In the genomic region with DNA sequence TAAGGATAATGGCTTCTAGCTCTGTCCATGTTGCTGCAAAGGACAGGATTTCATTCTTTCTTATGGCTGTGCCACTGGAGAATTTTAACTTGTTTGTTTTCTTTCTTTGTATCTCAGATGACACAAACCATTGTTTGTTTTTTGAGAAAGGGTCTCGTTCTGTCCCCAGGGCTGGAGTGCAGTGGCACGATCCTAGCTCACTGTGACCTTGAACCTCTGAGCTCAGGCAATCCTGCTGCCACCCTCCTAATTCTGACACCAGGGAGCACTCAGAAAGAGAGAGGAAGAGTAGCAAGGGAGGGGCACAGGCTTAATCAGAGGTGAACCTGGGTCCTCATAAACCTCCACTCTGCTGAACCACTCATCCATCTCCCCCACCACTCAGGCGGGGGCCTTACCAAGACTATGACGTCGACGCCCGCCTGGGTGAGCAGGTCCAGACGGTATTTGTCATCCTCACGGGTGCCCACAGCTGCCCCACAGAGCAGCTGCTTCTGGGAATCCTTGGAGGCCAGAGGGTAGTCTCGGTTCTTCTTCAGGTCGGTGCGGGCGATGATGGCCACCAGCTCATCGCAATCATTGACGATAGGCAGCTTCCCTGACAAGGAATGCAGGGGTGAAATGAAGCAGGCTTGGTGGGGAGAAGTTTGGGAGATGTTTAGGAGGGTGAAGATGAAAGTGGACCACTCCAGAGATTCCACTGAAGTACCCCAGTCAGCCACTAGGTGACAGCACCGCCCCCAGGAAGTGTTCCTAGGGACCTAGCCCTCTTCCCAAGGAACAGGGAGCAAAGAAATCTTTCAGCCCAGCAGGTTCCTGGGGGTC, we compare ENCODE assay signal across 9 cellular contexts. TPM values are rescaled to one million over a fixed set of nuclear protein-coding genes. Genes with fewer than 3 reads are reported as not detected.
DNase-seq lines count a peak whose midpoint lies in the region; ATAC-seq, FAIRE-seq and TF ChIP-seq lines count a peak whose summit lies in the region.
"Had no signal": no experiment of that assay in that cellular context is flagged by ENCODE, and none has a peak within 500 bp of the region (broad histone marks: within the 10 kb centered on the region; RNA-seq: fewer than 3 reads in every experiment).

No MANE protein-coding gene starts in this region.

- no peak overlapping the region for H3K4ac ChIP-seq in H1 (replicated peaks; ENCODE audit: insufficient read length, low read depth, low read length)

- H3K79me2 ChIP-seq in H1 (ENCODE audit: control insufficient read depth in 1 of 2, insufficient read depth in 2 of 2, low read length in 2 of 2): no peaks in the 10 kb centered on the region

- FAIRE-seq in H1 (lab: Jason Lieb, UNC) (no peak), urothelium cell line (lab: Jason Lieb, UNC) (no peak)
- FAIRE-seq: A204.1 had no signal

- no peak overlapping the region for H3K4me3 Mint-ChIP-seq in mesothelial cell of epicardium

- H3K27me3 Mint-ChIP-seq in mesothelial cell of epicardium (ENCODE audit: low read depth): no peaks in the 10 kb centered on the region

- no peak overlapping the region for H3K14ac ChIP-seq in H1 (ENCODE audit: insufficient read length)

- H2BK5ac ChIP-seq in H1 (ENCODE audit: low read depth, low read length): no peak overlapping the region

- TF ChIP-seq CTCF in H1 (IDR thresholded peaks at IDR 0.05; ENCODE audit: control extremely low read depth in 1 of 3, insufficient read depth in 1 of 3, low read depth in 1 of 3, low read length in 3 of 3): peak; percentile 89 to 96 (median 92)
- peak; percentile 93 for TF ChIP-seq CTCF in mesothelial cell of epicardium (IDR thresholded peaks at IDR 0.05; ENCODE audit: unreplicated experiment)

- H4K5ac ChIP-seq in H1 (ENCODE audit: insufficient read length, low read depth, low read length): no peak overlapping the region

- no peaks in the 10 kb centered on the region for H3K27me3 ChIP-seq in H1 (replicated peaks in 1 of 4; ENCODE audit: control insufficient read depth in 3 of 4, extremely low read depth in 1 of 4, insufficient read depth in 3 of 4, low read length in 3 of 4)

- no peaks in the 10 kb centered on the region for H3K79me1 ChIP-seq in H1 (ENCODE audit: low read depth, low read length)

- no peak overlapping the region for H2BK12ac ChIP-seq in H1 (ENCODE audit: low read depth, low read length)

- POLR2A ChIA-PET in H1 (lab: Charles Lee; ENCODE audit: partially characterized antibody): interaction anchor here (0.8 to 1.7 kb wide), 3 partner anchors 9 to 18 kb away, joined by 3 to 4 read pairs (median 3); no protein-coding TSS in a partner anchor

- H2BK15ac ChIP-seq in H1 (ENCODE audit: low read length): no peak overlapping the region

- WGBS in H1 (ENCODE audit: extremely low coverage in 1 of 2, insufficient coverage in 1 of 2, insufficient read length in 1 of 2, insufficient replicate concordance in 2 of 2, low coverage in 1 of 2, low lambda C conversion rate in 2 of 2, missing lambda C conversion rate in 1 of 2), 2 experiments: 78% methylated on average over 16 of the region's 16 CpGs; no CpG with 5 or more reads in 1 of the 2 experiments

- peaks cover 0 to 3% (median 2%) of the 10 kb centered on the region in 4 experiments; a peak in 4 of 8 replicates for H3K36me3 ChIP-seq in H1 (ENCODE audit: control insufficient read depth in 2 of 4, insufficient read depth in 4 of 4, low read length in 3 of 4)

- H3K9me3 ChIP-seq in H1 (ENCODE audit: insufficient read depth in 2 of 2, low read depth in 1 of 2, low read length in 1 of 2): no peaks in the 10 kb centered on the region

- H3K56ac ChIP-seq in H1 (replicated peaks; ENCODE audit: insufficient read length, low read depth, low read length): no peak overlapping the region

- H3K4me2 ChIP-seq in H1 (ENCODE audit: insufficient read depth in 1 of 2, low read depth in 2 of 2, low read length in 2 of 2): no peak overlapping the region

- no peak overlapping the region for H3K27ac Mint-ChIP-seq in mesothelial cell of epicardium

- TF ChIP-seq POLR2A in H1 (IDR thresholded peaks at IDR 0.05; ENCODE audit: control extremely low read depth in 1 of 2, low read depth in 2 of 2, low read length in 2 of 2): no peak

- TF ChIP-seq EP300 in H1 (IDR thresholded peaks at IDR 0.05; ENCODE audit: borderline replicate concordance in 1 of 2, low read depth in 2 of 2, low read length in 2 of 2): no peak

- H2BK20ac ChIP-seq in H1 (ENCODE audit: low read length): no peak overlapping the region

- TF ChIP-seq RAD21 in H1 (IDR thresholded peaks at IDR 0.05 in 1 of 2, conservative IDR thresholded peaks at IDR 0.05 in 1 of 2; ENCODE audit: low read depth in 2 of 2, low read length in 2 of 2): peak; percentile 83 to 86

- peak; percentile 85 for DNase-seq in DMS 273 (lab: John Stamatoyannopoulos, UW; ENCODE audit: unreplicated experiment)
- DNase-seq in DMS 273 treated with DMSO at 0.1 percent for 48 hours (lab: John Stamatoyannopoulos, UW): no peak
- peak; percentile 78 for DNase-seq in HT-29 (ENCODE audit: low spot score)
- peak; percentile 39 for DNase-seq in T-helper 9 cell
- peak in 1 of 2 experiments; percentile 92 for DNase-seq in H1 (ENCODE audit: low read depth in 1 of 2, low spot score in 2 of 2)
- DNase-seq in mesothelial cell of epicardium (ENCODE audit: low spot score in 2 of 2, unreplicated experiment in 2 of 2): peak in 1 of 2 experiments; percentile 80
- peak; percentile 56 for DNase-seq in urothelium cell line (ENCODE audit: low spot score)

- no peaks in the 10 kb centered on the region for H3K4me1 ChIP-seq in H1 (replicated peaks in 1 of 4; ENCODE audit: control insufficient read depth in 3 of 4, insufficient read depth in 4 of 4, low read length in 3 of 4)

- H2BK120ac ChIP-seq in H1 (replicated peaks; ENCODE audit: low read depth, low read length): no peak overlapping the region

- no peak overlapping the region for H3K4me3 ChIP-seq in H1 (ENCODE audit: extremely low read depth in 1 of 4, insufficient read depth in 2 of 4, low read depth in 3 of 4, low read length in 4 of 4)

- H3K23ac ChIP-seq in H1 (ENCODE audit: insufficient read length): no peak overlapping the region

- no peaks in the 10 kb centered on the region for H4K20me1 ChIP-seq in H1 (replicated peaks in 1 of 2; ENCODE audit: control insufficient read depth in 1 of 2, insufficient read depth in 2 of 2, low read length in 2 of 2)

- H2AFZ ChIP-seq in H1 (ENCODE audit: low read length): no peak overlapping the region

- CTCF ChIA-PET in H1 (lab: Charles Lee; ENCODE audit: partially characterized antibody): interaction anchor here (0.6 to 24.8 kb wide), 27 partner anchors 10 to 829 kb away, joined by 3 to 348 read pairs (median 4); a partner anchor contains a TSS

- H2AK5ac ChIP-seq in H1 (ENCODE audit: low read depth, low read length): no peak overlapping the region

- no peaks in the 10 kb centered on the region for H3K4me1 Mint-ChIP-seq in mesothelial cell of epicardium

- no peak overlapping the region for H3K18ac ChIP-seq in H1 (ENCODE audit: extremely low read depth, low read length)

- peaks cover 22% of the 10 kb centered on the region for H3K36me3 Mint-ChIP-seq in mesothelial cell of epicardium

- no peaks in the 10 kb centered on the region for H3K9me3 Mint-ChIP-seq in mesothelial cell of epicardium

- no peak overlapping the region for H4K8ac ChIP-seq in H1 (ENCODE audit: extremely low read depth, insufficient read depth, low read length)

- no peak overlapping the region for H3K9ac ChIP-seq in H1 (replicated peaks in 1 of 4; ENCODE audit: extremely low read depth in 1 of 4, low read depth in 3 of 4, low read length in 3 of 4)

- no peak for ATAC-seq in GM19467 (IDR thresholded peaks at IDR 0.05; ENCODE audit: unreplicated experiment)

- H4K91ac ChIP-seq in H1 (replicated peaks; ENCODE audit: insufficient read length, low read length): no peak overlapping the region

- no peak overlapping the region for H3K27ac ChIP-seq in H1 (ENCODE audit: low read depth, low read length)

- no peaks in the 10 kb centered on the region for H3K23me2 ChIP-seq in H1 (ENCODE audit: low read depth, low read length)

RNA-seq across cellular contexts. Expression of a gene that starts 11.6 kb away (rescaled TPM):
- 188 and 199 TPM in 2 replicates for total RNA-seq in HT-29 (2014; rRNA removed; shearing (Covaris generic))
- total RNA-seq in H1 (2021; fragmentation: NEBNext Ultra II Directional; extraction: Animal tissue kit (Norgen Biotek cat#: 25700)): 44.0 and 45.8 TPM in 2 replicates
- polyA plus RNA-seq in H1 (2011; rRNA removed): 45.8 and 65.7 TPM in 2 replicates
- 43.6 TPM for polyA plus RNA-seq in H1 (2011; cell fraction: cytosol; rRNA removed)
- polyA plus RNA-seq in H1 (2011; cell fraction: nucleus; rRNA removed): 114 TPM
- polyA plus RNA-seq in H1 (2012, experiment 1 of 2): 25.6 to 53.4 TPM (median 41.9 TPM) in 4 replicates
- polyA plus RNA-seq in H1 (2012, experiment 2 of 2): 34.0 TPM
- polyA plus RNA-seq in H1 (2013, experiment 1 of 2): 24.3 TPM
- polyA plus RNA-seq in H1 (2013, experiment 2 of 2): 24.7 TPM
- 45.8 and 49.4 TPM in 2 replicates for polyA minus RNA-seq in H1 (2011; rRNA and poly(A)+ RNA removed)
- 24.7 TPM for polyA minus RNA-seq in H1 (2011; cell fraction: cytosol; rRNA and poly(A)+ RNA removed)
- polyA minus RNA-seq in H1 (2011; cell fraction: nucleus; rRNA and poly(A)+ RNA removed): 44.8 TPM
- 39.3 to 41.9 TPM (median 41.7 TPM) in 3 replicates for total RNA-seq in mesothelial cell of epicardium

RNA-seq across cellular contexts. Expression of a gene that starts 36.7 kb away (rescaled TPM):
- 0.16 TPM in 1 of 2 replicates, not detected in the other for total RNA-seq in HT-29 (2014; rRNA removed; shearing (Covaris generic))
- total RNA-seq in H1 (2021; fragmentation: NEBNext Ultra II Directional; extraction: Animal tissue kit (Norgen Biotek cat#: 25700)): 0.34 and 0.69 TPM in 2 replicates
- 1.0 and 2.4 TPM in 2 replicates for polyA plus RNA-seq in H1 (2011; rRNA removed)
- polyA plus RNA-seq in H1 (2011; cell fraction: cytosol; rRNA removed): 0.85 TPM
- 2.1 TPM for polyA plus RNA-seq in H1 (2011; cell fraction: nucleus; rRNA removed)
- 0.40 to 1.2 TPM (median 0.82 TPM) in 4 replicates for polyA plus RNA-seq in H1 (2012, experiment 1 of 2)
- polyA plus RNA-seq in H1 (2012, experiment 2 of 2): 0.54 TPM
- polyA plus RNA-seq in H1 (2013, experiment 1 of 2): 1.1 TPM
- polyA plus RNA-seq in H1 (2013, experiment 2 of 2): 1.2 TPM
- 0.47 TPM in 1 of 2 replicates, not detected in the other for polyA minus RNA-seq in H1 (2011; rRNA and poly(A)+ RNA removed)
- 1.2 TPM for polyA minus RNA-seq in H1 (2011; cell fraction: cytosol; rRNA and poly(A)+ RNA removed)
- polyA minus RNA-seq in H1 (2011; cell fraction: nucleus; rRNA and poly(A)+ RNA removed): 2.0 TPM
- total RNA-seq in mesothelial cell of epicardium: 7.9 to 9.5 TPM (median 9.1 TPM) in 3 replicates

RNA-seq across cellular contexts. Expression of a gene that starts 54.5 kb away (rescaled TPM):
- total RNA-seq in HT-29 (2014; rRNA removed; shearing (Covaris generic)): 24.6 and 26.9 TPM in 2 replicates
- total RNA-seq in H1 (2021; fragmentation: NEBNext Ultra II Directional; extraction: Animal tissue kit (Norgen Biotek cat#: 25700)): 65.3 and 68.0 TPM in 2 replicates
- polyA plus RNA-seq in H1 (2011; rRNA removed): 9.6 and 12.8 TPM in 2 replicates
- 22.5 TPM for polyA plus RNA-seq in H1 (2011; cell fraction: cytosol; rRNA removed)
- polyA plus RNA-seq in H1 (2011; cell fraction: nucleus; rRNA removed): 29.4 TPM
- 42.6 to 66.7 TPM (median 46.6 TPM) in 4 replicates for polyA plus RNA-seq in H1 (2012, experiment 1 of 2)
- 5.3 TPM for polyA plus RNA-seq in H1 (2012, experiment 2 of 2)
- polyA plus RNA-seq in H1 (2013, experiment 1 of 2): 33.8 TPM
- 32.7 TPM for polyA plus RNA-seq in H1 (2013, experiment 2 of 2)
- polyA minus RNA-seq in H1 (2011; rRNA and poly(A)+ RNA removed): 15.3 and 17.3 TPM in 2 replicates
- polyA minus RNA-seq in H1 (2011; cell fraction: cytosol; rRNA and poly(A)+ RNA removed): 27.2 TPM
- 21.5 TPM for polyA minus RNA-seq in H1 (2011; cell fraction: nucleus; rRNA and poly(A)+ RNA removed)
- 76.8 to 80.6 TPM (median 78.5 TPM) in 3 replicates for total RNA-seq in mesothelial cell of epicardium

RNA-seq across cellular contexts. Expression of a gene that starts 57.5 kb away (rescaled TPM):
- total RNA-seq in HT-29 (2014; rRNA removed; shearing (Covaris generic)): 23.5 and 27.8 TPM in 2 replicates
- total RNA-seq in H1 (2021; fragmentation: NEBNext Ultra II Directional; extraction: Animal tissue kit (Norgen Biotek cat#: 25700)): 33.9 and 35.6 TPM in 2 replicates
- polyA plus RNA-seq in H1 (2011; rRNA removed): 59.5 and 80.0 TPM in 2 replicates
- 67.1 TPM for polyA plus RNA-seq in H1 (2011; cell fraction: cytosol; rRNA removed)
- 40.9 TPM for polyA plus RNA-seq in H1 (2011; cell fraction: nucleus; rRNA removed)
- 37.8 to 39.9 TPM (median 38.9 TPM) in 4 replicates for polyA plus RNA-seq in H1 (2012, experiment 1 of 2)
- polyA plus RNA-seq in H1 (2012, experiment 2 of 2): 48.3 TPM
- 28.9 TPM for polyA plus RNA-seq in H1 (2013, experiment 1 of 2)
- polyA plus RNA-seq in H1 (2013, experiment 2 of 2): 29.1 TPM
- polyA minus RNA-seq in H1 (2011; rRNA and poly(A)+ RNA removed): 70.0 and 77.4 TPM in 2 replicates
- 20.9 TPM for polyA minus RNA-seq in H1 (2011; cell fraction: cytosol; rRNA and poly(A)+ RNA removed)
- polyA minus RNA-seq in H1 (2011; cell fraction: nucleus; rRNA and poly(A)+ RNA removed): 81.1 TPM
- 25.1 to 27.1 TPM (median 25.6 TPM) in 3 replicates for total RNA-seq in mesothelial cell of epicardium
